ENCODE assay signal across 9 cellular contexts in genomic region chr12:4829793-4830162, GRCh38.
A peak's percentile ranks its signal among the peaks of the same experiment; 100 is the strongest.
DNase-seq lines count a peak whose midpoint lies in the region; ATAC-seq and TF ChIP-seq lines count a peak whose summit lies in the region.
"Had no signal": no experiment of that assay in that cellular context is flagged by ENCODE, and none has a peak within 500 bp of the region (broad histone marks: within the 10 kb centered on the region; RNA-seq: fewer than 3 reads in every experiment).

No MANE protein-coding gene starts in this region.

- TF ChIP-seq CTCF in osteocyte (IDR thresholded peaks at IDR 0.05), result no peak

- intact Hi-C loops in left colon (cut with DNase I, micrococcal nuclease), result no loop called here

- H3K27ac Mint-ChIP-seq in T-helper 2 cell treated with Interferon-gamma antibody and Interleukin-4, amounts not matched to agents 5 μg/mL and 100 μg/mL, for 36 hours, result peak overlapping the region; percentile 99
- H3K27ac Mint-ChIP-seq in naive thymus-derived CD8-positive, alpha-beta T cell, result peak overlapping the region in 9 of 10 donors; percentile 11 to 82 (median 63)
- H3K27ac Mint-ChIP-seq in osteocyte (ENCODE audit: unreplicated experiment), result no peak overlapping the region
- H3K27ac Mint-ChIP-seq: H9 had no signal

- peaks cover 16% of the 10 kb centered on the region for H3K9me3 Mint-ChIP-seq in T-helper 2 cell treated with Interferon-gamma antibody and Interleukin-4, amounts not matched to agents 5 μg/mL and 100 μg/mL, for 36 hours
- H3K9me3 Mint-ChIP-seq in naive thymus-derived CD8-positive, alpha-beta T cell, result peaks cover 0 to 2% (median 0%) of the 10 kb centered on the region in 9 donors
- no peaks in the 10 kb centered on the region for H3K9me3 Mint-ChIP-seq in osteocyte (ENCODE audit: unreplicated experiment)

- H3K27me3 Mint-ChIP-seq in T-helper 2 cell treated with Interferon-gamma antibody and Interleukin-4, amounts not matched to agents 5 μg/mL and 100 μg/mL, for 36 hours (ENCODE audit: low read depth), result no peaks in the 10 kb centered on the region
- H3K27me3 Mint-ChIP-seq in naive thymus-derived CD8-positive, alpha-beta T cell, result no peaks in the 10 kb centered on the region
- no peaks in the 10 kb centered on the region for H3K27me3 Mint-ChIP-seq in osteocyte (ENCODE audit: unreplicated experiment)

- POLR2A ChIA-PET in naive thymus-derived CD8-positive, alpha-beta T cell (lab: Charles Lee), result no interaction called here

- peaks cover 65% of the 10 kb centered on the region for H3K36me3 Mint-ChIP-seq in T-helper 2 cell treated with Interferon-gamma antibody and Interleukin-4, amounts not matched to agents 5 μg/mL and 100 μg/mL, for 36 hours (ENCODE audit: low read depth)
- peaks cover 0 to 4% (median 0%) of the 10 kb centered on the region in 3 donors for H3K36me3 Mint-ChIP-seq in naive thymus-derived CD8-positive, alpha-beta T cell
- no peaks in the 10 kb centered on the region for H3K36me3 Mint-ChIP-seq in osteocyte (ENCODE audit: unreplicated experiment)

- no peak for DNase-seq in T-helper 2 cell treated with Interferon-gamma antibody and Interleukin-4, amounts not matched to agents 5 μg/mL and 100 μg/mL, for 36 hours (ENCODE audit: low spot score)
- DNase-seq in T-helper 2 cell (no peak), NCI-H1694 treated with DMSO at 0.1 percent for 48 hours (lab: John Stamatoyannopoulos, UW) (peak; percentile 62), osteocyte (ENCODE audit: extremely low spot score, unreplicated experiment) (no peak), hepatic stellate cell (ENCODE audit: low spot score) (no peak), left colon (no peak)
- DNase-seq in naive thymus-derived CD8-positive, alpha-beta T cell, result no peak
- DNase-seq: H9 had no signal

- peak; percentile 8 for ATAC-seq in HG02642 (IDR thresholded peaks at IDR 0.05; ENCODE audit: poor library complexity, unreplicated experiment)
- ATAC-seq in naive thymus-derived CD8-positive, alpha-beta T cell, result peak; percentile 13 to 21
- no peak for ATAC-seq in left colon

- peak overlapping the region; percentile 93 for H3K4me3 Mint-ChIP-seq in T-helper 2 cell treated with Interferon-gamma antibody and Interleukin-4, amounts not matched to agents 5 μg/mL and 100 μg/mL, for 36 hours
- H3K4me3 Mint-ChIP-seq in naive thymus-derived CD8-positive, alpha-beta T cell, result peak overlapping the region; percentile 36 to 81 (median 73)
- no peak overlapping the region for H3K4me3 Mint-ChIP-seq in osteocyte (ENCODE audit: unreplicated experiment)
- H3K4me3 Mint-ChIP-seq: H9 had no signal

- peaks cover 55% of the 10 kb centered on the region for H3K4me1 Mint-ChIP-seq in T-helper 2 cell treated with Interferon-gamma antibody and Interleukin-4, amounts not matched to agents 5 μg/mL and 100 μg/mL, for 36 hours (ENCODE audit: low read depth)
- peaks cover 27 to 71% (median 60%) of the 10 kb centered on the region in 4 donors for H3K4me1 Mint-ChIP-seq in naive thymus-derived CD8-positive, alpha-beta T cell
- H3K4me1 Mint-ChIP-seq in osteocyte (ENCODE audit: unreplicated experiment), result no peaks in the 10 kb centered on the region
